In genomic region chr11:36501236-36501635, GRCh38 we compare ENCODE assay signal across 17 cellular contexts. TPM values are rescaled to one million over a fixed set of nuclear protein-coding genes. Genes with fewer than 3 reads are reported as not detected.
DNase-seq lines count a peak whose midpoint lies in the region; TF ChIP-seq lines count a peak whose summit lies in the region.
"Had no signal": no experiment of that assay in that cellular context is flagged by ENCODE, and none has a peak within 500 bp of the region (broad histone marks: within the 10 kb centered on the region; RNA-seq: fewer than 3 reads in every experiment).

No MANE protein-coding gene starts in this region.

- H3K9ac ChIP-seq in mesenchymal stem cell (ENCODE audit: low read length) (peak overlapping the region; percentile 61), smooth muscle cell (ENCODE audit: low read depth) (peak overlapping the region; percentile 18)
- H3K9ac ChIP-seq: parathyroid adenoma had no signal

- H4K8ac ChIP-seq in mesenchymal stem cell (ENCODE audit: low read length) = no peak overlapping the region

- H3K36me3 ChIP-seq in mesenchymal stem cell (ENCODE audit: control insufficient read depth in 1 of 2, insufficient read depth in 2 of 2, low read depth in 1 of 2, low read length in 2 of 2) (peaks cover 4 to 51% of the 10 kb centered on the region in 2 experiments), smooth muscle cell (ENCODE audit: low read depth) (peaks cover 21% of the 10 kb centered on the region)

- H3K23ac ChIP-seq in mesenchymal stem cell (ENCODE audit: low read length in 2 of 2) = no peak overlapping the region

- H3K27me3 Mint-ChIP-seq in chondrocyte (ENCODE audit: low read depth) = no peaks in the 10 kb centered on the region
- H3K27me3 Mint-ChIP-seq: activated CD4-positive, alpha-beta T cell treated with anti-CD3 and anti-CD28 coated beads, Interleukin-2, amount 10 ng/mL, durations not matched to agents 7 days and 5 days; CD8-positive, alpha-beta memory T cell; dendritic cell treated with granulocyte-macrophage colony-stimulating factor and Interleukin-4, amounts not matched to agents 40 ng/mL and 50 ng/mL, for 4 days had no signal

- H2AK5ac ChIP-seq in mesenchymal stem cell (ENCODE audit: low read length, severe bottlenecking) = peak overlapping the region; percentile 81

- peak overlapping the region; percentile 12 for H2BK15ac ChIP-seq in mesenchymal stem cell (ENCODE audit: low read depth, poor library complexity, severe bottlenecking)

- H2BK12ac ChIP-seq in mesenchymal stem cell (ENCODE audit: low read length in 2 of 2) = peak overlapping the region in 1 of 2 experiments; percentile 66

- H3K4ac ChIP-seq in mesenchymal stem cell (ENCODE audit: low read depth in 1 of 2, low read length in 2 of 2) = no peak overlapping the region

- no peak overlapping the region for H3K14ac ChIP-seq in mesenchymal stem cell (ENCODE audit: low read length in 2 of 2)

- peak overlapping the region; percentile 90 for H3K27ac Mint-ChIP-seq in chondrocyte (ENCODE audit: unreplicated experiment)
- H3K27ac Mint-ChIP-seq: activated CD4-positive, alpha-beta T cell treated with anti-CD3 and anti-CD28 coated beads, Interleukin-2, amount 10 ng/mL, durations not matched to agents 7 days and 5 days; activated T-helper 1 cell treated with anti-CD3 and anti-CD28 coated beads, Interleukin-12 subunit alpha, Interleukin-12 subunit beta, Interleukin-2, Interleukin-4 antibody, amounts not matched to agents 30 ng/mL and 10 ng/mL and 1 ng/mL, durations not matched to agents 14 hours and 24 hours and 36 hours; dendritic cell treated with granulocyte-macrophage colony-stimulating factor and Interleukin-4, amounts not matched to agents 40 ng/mL and 50 ng/mL, for 4 days; T-helper 1 cell treated with Interleukin-12 subunit alpha and Interleukin-12 subunit beta and Interleukin-4 antibody, amounts not matched to agents 30 μg/mL and 1 μg/mL, for 36 hours had no signal

- H3K27ac ChIP-seq in mesenchymal stem cell (ENCODE audit: low read length, poor library complexity, severe bottlenecking) (peak overlapping the region; percentile 10), smooth muscle cell (ENCODE audit: low read depth) (peak overlapping the region; percentile 88)
- H3K27ac ChIP-seq: parathyroid adenoma had no signal

- H3F3A ChIP-seq in smooth muscle cell (ENCODE audit: low read depth) = peaks cover 20% of the 10 kb centered on the region

- peaks cover 44% of the 10 kb centered on the region for H3K79me2 ChIP-seq in smooth muscle cell (ENCODE audit: low read depth)
- H3K79me2 ChIP-seq: parathyroid adenoma had no signal

- H3K4me3 Mint-ChIP-seq in chondrocyte (ENCODE audit: unreplicated experiment) = no peak overlapping the region
- H3K4me3 Mint-ChIP-seq: activated CD4-positive, alpha-beta T cell treated with anti-CD3 and anti-CD28 coated beads, Interleukin-2, amount 10 ng/mL, durations not matched to agents 7 days and 5 days; activated T-helper 1 cell treated with anti-CD3 and anti-CD28 coated beads, Interleukin-12 subunit alpha, Interleukin-12 subunit beta, Interleukin-2, Interleukin-4 antibody, amounts not matched to agents 30 ng/mL and 10 ng/mL and 1 ng/mL, durations not matched to agents 14 hours and 24 hours and 36 hours; CD8-positive, alpha-beta memory T cell; dendritic cell treated with granulocyte-macrophage colony-stimulating factor and Interleukin-4, amounts not matched to agents 40 ng/mL and 50 ng/mL, for 4 days; T-helper 1 cell treated with Interleukin-12 subunit alpha and Interleukin-12 subunit beta and Interleukin-4 antibody, amounts not matched to agents 30 μg/mL and 1 μg/mL, for 36 hours had no signal

- H3K27me3 ChIP-seq in mesenchymal stem cell (ENCODE audit: control insufficient read depth in 1 of 2, insufficient read depth in 1 of 2, low read length in 2 of 2) = no peaks in the 10 kb centered on the region
- H3K27me3 ChIP-seq in smooth muscle cell (ENCODE audit: low read depth) = no peaks in the 10 kb centered on the region
- H3K27me3 ChIP-seq: upper lobe of left lung had no signal

- H4K20me1 ChIP-seq in smooth muscle cell (ENCODE audit: low read depth) = peaks cover 32% of the 10 kb centered on the region

- no peak for TF ChIP-seq CTCF in chondrocyte (IDR thresholded peaks at IDR 0.05)
- TF ChIP-seq CTCF in smooth muscle cell (IDR thresholded peaks at IDR 0.05; ENCODE audit: borderline replicate concordance, insufficient read depth, poor library complexity, severe bottlenecking) = no peak

- H2BK5ac ChIP-seq in mesenchymal stem cell (ENCODE audit: low read depth, low read length, poor library complexity, severe bottlenecking) = no peak overlapping the region

- H2AFZ ChIP-seq in mesenchymal stem cell (ENCODE audit: low read depth, low read length) = no peak overlapping the region
- no peak overlapping the region for H2AFZ ChIP-seq in smooth muscle cell (ENCODE audit: low read depth)
- H2AFZ ChIP-seq: parathyroid adenoma had no signal

- H3K36me3 Mint-ChIP-seq in chondrocyte (ENCODE audit: low read depth) = peaks cover 8% of the 10 kb centered on the region

- peaks cover 5% of the 10 kb centered on the region for H3K4me1 ChIP-seq in mesenchymal stem cell (ENCODE audit: control insufficient read depth, insufficient read depth, low read depth, low read length)
- peaks cover 13% of the 10 kb centered on the region for H3K4me1 ChIP-seq in smooth muscle cell (ENCODE audit: low read depth)
- H3K4me1 ChIP-seq: parathyroid adenoma had no signal

- no peak overlapping the region for H3K4me3 ChIP-seq in mesenchymal stem cell (ENCODE audit: insufficient read depth in 1 of 2, low read depth in 1 of 2, low read length in 2 of 2)
- no peak overlapping the region for H3K4me3 ChIP-seq in smooth muscle cell
- H3K4me3 ChIP-seq: lung, upper lobe of left lung had no signal

- H3K9me3 ChIP-seq in mesenchymal stem cell (ENCODE audit: control insufficient read depth, low read length) (no peaks in the 10 kb centered on the region), smooth muscle cell (replicated peaks; ENCODE audit: low read depth) (no peaks in the 10 kb centered on the region)
- H3K9me3 ChIP-seq: upper lobe of left lung had no signal

- H3K4me1 Mint-ChIP-seq in chondrocyte (ENCODE audit: low read depth) = peaks cover 52% of the 10 kb centered on the region

- H3K9me3 Mint-ChIP-seq in chondrocyte (ENCODE audit: low read depth) = no peaks in the 10 kb centered on the region
- H3K9me3 Mint-ChIP-seq: activated CD4-positive, alpha-beta T cell treated with anti-CD3 and anti-CD28 coated beads, Interleukin-2, amount 10 ng/mL, durations not matched to agents 7 days and 5 days; activated T-helper 1 cell treated with anti-CD3 and anti-CD28 coated beads, Interleukin-12 subunit alpha, Interleukin-12 subunit beta, Interleukin-2, Interleukin-4 antibody, amounts not matched to agents 30 ng/mL and 10 ng/mL and 1 ng/mL, durations not matched to agents 14 hours and 24 hours and 36 hours; CD8-positive, alpha-beta memory T cell; dendritic cell treated with granulocyte-macrophage colony-stimulating factor and Interleukin-4, amounts not matched to agents 40 ng/mL and 50 ng/mL, for 4 days; T-helper 1 cell treated with Interleukin-12 subunit alpha and Interleukin-12 subunit beta and Interleukin-4 antibody, amounts not matched to agents 30 μg/mL and 1 μg/mL, for 36 hours had no signal

- 94% methylated on average over 5 of the region's 5 CpGs for WGBS in mesenchymal stem cell
- WGBS in smooth muscle cell (ENCODE audit: low lambda C conversion rate) = 64% methylated on average over 5 of the region's 5 CpGs

- H3K79me1 ChIP-seq in mesenchymal stem cell (replicated peaks; ENCODE audit: low read length, poor library complexity, severe bottlenecking) = peaks cover 11% of the 10 kb centered on the region

- H3K18ac ChIP-seq in mesenchymal stem cell (ENCODE audit: low read depth in 1 of 2, low read length in 2 of 2) = no peak overlapping the region

- H2BK120ac ChIP-seq in mesenchymal stem cell (ENCODE audit: low read depth, low read length) = no peak overlapping the region

- no peak overlapping the region for H3K4me2 ChIP-seq in mesenchymal stem cell (ENCODE audit: low read length, poor library complexity, severe bottlenecking)
- H3K4me2 ChIP-seq in smooth muscle cell = peak overlapping the region; percentile 60

- H4K91ac ChIP-seq in mesenchymal stem cell (ENCODE audit: low read length) = no peak overlapping the region

- DNase-seq in LHCN-M2 (ENCODE audit: low read depth) = peak; percentile 54
- DNase-seq in chondrocyte (ENCODE audit: low spot score) = no peak
- DNase-seq in mesenchymal stem cell = no peak
- DNase-seq in smooth muscle cell (lab: John Stamatoyannopoulos, UW; ENCODE audit: unreplicated experiment) = no peak
- DNase-seq in epidermal melanocyte (ENCODE audit: insufficient read length, low spot score) = no peak
- no peak for DNase-seq in SIG-M5 treated with dmso at 0.1 percent for 504 hours (lab: John Stamatoyannopoulos, UW; ENCODE audit: unreplicated experiment)
- DNase-seq in NCI-H1417 (lab: John Stamatoyannopoulos, UW) = no peak
- DNase-seq: activated CD4-positive, alpha-beta T cell treated with anti-CD3 and anti-CD28 coated beads, Interleukin-2, amount 10 ng/mL, durations not matched to agents 7 days and 5 days; CD8-positive, alpha-beta memory T cell; NCI-H2029 treated with DMSO at 0.1 percent for 48 hours; NCI-H526 treated with DMSO at 0.1 percent for 48 hours; upper lobe of left lung had no signal

RNA-seq across cellular contexts. Expression of gene TRAF6, which starts 8.8 kb away (rescaled TPM):
- 7.2 and 8.6 TPM in 2 replicates for total RNA-seq in LHCN-M2 (2014; rRNA removed)
- polyA plus RNA-seq in LHCN-M2 (2012) = 4.3 TPM
- 14.4 to 16.0 TPM (median 15.2 TPM) in 3 replicates for total RNA-seq in chondrocyte
- 8.5 TPM for polyA plus RNA-seq in mesenchymal stem cell (2013, experiment 1 of 2)
- polyA plus RNA-seq in mesenchymal stem cell (2013, experiment 2 of 2) = 8.5 TPM
- 18.9 and 19.7 TPM in 2 replicates for total RNA-seq in smooth muscle cell
- 9.9 and 14.7 TPM in 2 replicates for polyA plus RNA-seq in smooth muscle cell
